In genomic region chr15:63363292-63363691, GRCh38 we compare ENCODE assay signal across 29 cellular contexts. TPM values are rescaled to one million over a fixed set of nuclear protein-coding genes. Genes with fewer than 3 reads are reported as not detected.
"Had no signal": no experiment of that assay in that cellular context is flagged by ENCODE, and none has a peak within 500 bp of the region (broad histone marks: within the 10 kb centered on the region; RNA-seq: fewer than 3 reads in every experiment).

No MANE protein-coding gene starts in this region.

- H3K36me3 Mint-ChIP-seq: activated naive CD8-positive, alpha-beta T cell; mesothelial cell of epicardium; natural killer cell had no signal

- DNase-seq: activated CD4-positive, alpha-beta T cell treated with anti-CD3 and anti-CD28 coated beads, Interleukin-2, amount 50 U/mL, for 1 hour; activated CD4-positive, CD25-positive, alpha-beta regulatory T cell treated with anti-CD3 and anti-CD28 coated beads, Interleukin-2, amount 50 U/mL, for 72 hours; activated CD8-positive, alpha-beta T cell treated with anti-CD3 and anti-CD28 coated beads, Interleukin-2, amount 10 ng/mL, durations not matched to agents 7 days and 5 days; adrenal gland; central memory CD4-positive, alpha-beta T cell; effector memory CD4-positive, alpha-beta T cell; glutamatergic neuron; immature natural killer cell; natural killer cell; stimulated activated CD4-positive, alpha-beta T cell treated with anti-CD3 and anti-CD28 coated beads, Interleukin-4, amount 100 ng/mL, for 24 hours; substantia nigra; T-helper 1 cell; T1000; thyroid gland had no signal

- H3K27ac ChIP-seq: adrenal gland, ascending aorta, esophagus muscularis mucosa, hepatocyte, right atrium auricular region, thyroid gland, VCaP had no signal

- H3K4me3 ChIP-seq: adrenal gland, ascending aorta, esophagus muscularis mucosa, hepatocyte, lung, right atrium auricular region, thyroid gland had no signal

- H3K4me3 Mint-ChIP-seq: activated CD8-positive, alpha-beta T cell treated with anti-CD3 and anti-CD28 coated beads, Interleukin-2, amount 10 ng/mL, durations not matched to agents 7 days and 5 days; activated naive CD8-positive, alpha-beta T cell; activated T-helper 1 cell treated with anti-CD3 and anti-CD28 coated beads, Interleukin-12 subunit alpha, Interleukin-12 subunit beta, Interleukin-2, Interleukin-4 antibody, amounts not matched to agents 30 ng/mL and 10 ng/mL and 1 ng/mL, durations not matched to agents 14 hours and 24 hours and 36 hours; immature natural killer cell; mesothelial cell of epicardium; natural killer cell; stimulated activated naive CD8-positive, alpha-beta T cell treated with anti-CD3 and anti-CD28 coated beads, Interleukin-15, Interleukin-2, amounts not matched to agents 100 ng/mL and 50 ng/mL, for 24 hours had no signal

- H3K36me3 ChIP-seq: adrenal gland, ascending aorta, esophagus muscularis mucosa, right atrium auricular region, thyroid gland had no signal

- H3K79me2 ChIP-seq: hepatocyte had no signal

- H3K9me3 Mint-ChIP-seq: activated T-helper 1 cell treated with anti-CD3 and anti-CD28 coated beads, Interleukin-12 subunit alpha, Interleukin-12 subunit beta, Interleukin-2, Interleukin-4 antibody, amounts not matched to agents 30 ng/mL and 10 ng/mL and 1 ng/mL, durations not matched to agents 14 hours and 24 hours and 36 hours; immature natural killer cell; natural killer cell; stimulated activated naive CD8-positive, alpha-beta T cell treated with anti-CD3 and anti-CD28 coated beads, Interleukin-15, Interleukin-2, amounts not matched to agents 100 ng/mL and 50 ng/mL, for 24 hours had no signal

- H3K27ac Mint-ChIP-seq: activated CD8-positive, alpha-beta T cell treated with anti-CD3 and anti-CD28 coated beads, Interleukin-2, amount 10 ng/mL, durations not matched to agents 7 days and 5 days; activated naive CD8-positive, alpha-beta T cell; activated T-helper 1 cell treated with anti-CD3 and anti-CD28 coated beads, Interleukin-12 subunit alpha, Interleukin-12 subunit beta, Interleukin-2, Interleukin-4 antibody, amounts not matched to agents 30 ng/mL and 10 ng/mL and 1 ng/mL, durations not matched to agents 14 hours and 24 hours and 36 hours; immature natural killer cell; mesothelial cell of epicardium; natural killer cell; progenitor cell of endocrine pancreas; stimulated activated naive CD8-positive, alpha-beta T cell treated with anti-CD3 and anti-CD28 coated beads, Interleukin-15, Interleukin-2, amounts not matched to agents 100 ng/mL and 50 ng/mL, for 24 hours had no signal

- H3K9me3 ChIP-seq: adrenal gland, ascending aorta, esophagus muscularis mucosa, right atrium auricular region, thyroid gland had no signal

- H3K4me1 ChIP-seq: adrenal gland, ascending aorta had no signal

- H2AFZ ChIP-seq: hepatocyte had no signal

- H3K4me2 ChIP-seq: hepatocyte had no signal

- H3K27me3 ChIP-seq: adrenal gland, ascending aorta, esophagus muscularis mucosa, hepatocyte, right atrium auricular region, thyroid gland had no signal

- H3K4me1 Mint-ChIP-seq: immature natural killer cell, natural killer cell had no signal

- ATAC-seq: activated CD8-positive, alpha-beta T cell treated with anti-CD3 and anti-CD28 coated beads, Interleukin-2, amount 10 ng/mL, durations not matched to agents 7 days and 5 days; left lobe of liver; natural killer cell had no signal

- FAIRE-seq: colon, endothelial cell of umbilical vein, frontal cortex had no signal

RNA-seq across cellular contexts. Expression of gene CA12, which starts 18.4 kb away (rescaled TPM):
- total RNA-seq: activated CD8-positive, alpha-beta T cell treated with anti-CD3 and anti-CD28 coated beads, Interleukin-2, amount 10 ng/mL, durations not matched to agents 7 days and 5 days; natural killer cell had no signal
- polyA plus RNA-seq: immature natural killer cell had no signal
